In genomic region chr9:131969469-131969989, GRCh38 we compare ENCODE assay signal across 23 cellular contexts.
"Had no signal": no experiment of that assay in that cellular context is flagged by ENCODE, and none has a peak within 500 bp of the region (broad histone marks: within the 10 kb centered on the region; RNA-seq: fewer than 3 reads in every experiment).

No MANE protein-coding gene starts in this region.

- H3K27me3 Mint-ChIP-seq: activated CD4-positive, alpha-beta memory T cell treated with anti-CD3 and anti-CD28 coated beads for 36 hours; activated CD8-positive, alpha-beta memory T cell treated with anti-CD3 and anti-CD28 coated beads, Interleukin-2, amount 10 ng/mL, durations not matched to agents 7 days and 5 days; naive thymus-derived CD8-positive, alpha-beta T cell; stimulated activated naive B cell treated with anti-CD40 and anti-IgM and Interleukin-4, amounts not matched to agents 10 μg/mL and 1 μg/mL and 100 μg/mL, for 72 hours; T-helper 17 cell had no signal

- H3K4me3 ChIP-seq: ascending aorta, esophagus muscularis mucosa, gastrocnemius medialis, left ventricle myocardium inferior, neural progenitor cell, sigmoid colon, smooth muscle cell, thoracic aorta, upper lobe of right lung had no signal

- DNase-seq: activated CD4-positive, alpha-beta memory T cell treated with anti-CD3 and anti-CD28 coated beads for 36 hours; activated CD4-positive, alpha-beta T cell treated with anti-CD3 and anti-CD28 coated beads for 48 hours; activated CD4-positive, CD25-positive, alpha-beta regulatory T cell; activated CD8-positive, alpha-beta memory T cell treated with anti-CD3 and anti-CD28 coated beads, Interleukin-2, amount 10 ng/mL, durations not matched to agents 7 days and 5 days; brain microvascular endothelial cell; gastrocnemius medialis; hippocampal formation; left ventricle myocardium inferior; naive thymus-derived CD8-positive, alpha-beta T cell; sigmoid colon; stimulated activated CD4-positive, alpha-beta T cell treated with anti-CD3 and anti-CD28 coated beads, Interleukin-15, amount 100 ng/mL, for 24 hours; stimulated activated CD8-positive, alpha-beta memory T cell treated with anti-CD3 and anti-CD28 coated beads, Interleukin-4, amount 100 ng/mL, for 48 hours; stimulated activated naive B cell treated with anti-CD40 and anti-IgM and Interleukin-4, amounts not matched to agents 10 μg/mL and 1 μg/mL and 100 μg/mL, for 72 hours; T-helper 17 cell; upper lobe of right lung had no signal

- H3K9me3 ChIP-seq: ascending aorta, esophagus muscularis mucosa, gastrocnemius medialis, left ventricle myocardium inferior, sigmoid colon, thoracic aorta, upper lobe of right lung had no signal

- H3K27ac Mint-ChIP-seq: activated CD4-positive, alpha-beta memory T cell treated with anti-CD3 and anti-CD28 coated beads for 36 hours; activated CD8-positive, alpha-beta memory T cell treated with anti-CD3 and anti-CD28 coated beads, Interleukin-2, amount 10 ng/mL, durations not matched to agents 7 days and 5 days; activated naive CD4-positive, alpha-beta T cell treated with anti-CD3 and anti-CD28 coated beads, Interleukin-2, amount 50 U/mL, for 72 hours; activated T-helper 1 cell treated with anti-CD3 and anti-CD28 coated beads, Interleukin-12 subunit alpha, Interleukin-12 subunit beta, Interleukin-2, Interleukin-4 antibody, amounts not matched to agents 30 ng/mL and 10 ng/mL and 1 ng/mL, durations not matched to agents 14 hours and 24 hours and 36 hours; mesothelial cell of epicardium; neural progenitor cell; stimulated activated naive B cell treated with anti-CD40 and anti-IgM and Interleukin-4, amounts not matched to agents 10 μg/mL and 1 μg/mL and 100 μg/mL, for 72 hours had no signal

- H3K4me2 ChIP-seq: neural progenitor cell, smooth muscle cell had no signal

- H2AFZ ChIP-seq: neural progenitor cell had no signal

- H3K4me3 Mint-ChIP-seq: activated CD4-positive, alpha-beta memory T cell treated with anti-CD3 and anti-CD28 coated beads for 36 hours; activated CD8-positive, alpha-beta memory T cell treated with anti-CD3 and anti-CD28 coated beads, Interleukin-2, amount 10 ng/mL, durations not matched to agents 7 days and 5 days; activated T-helper 1 cell treated with anti-CD3 and anti-CD28 coated beads, Interleukin-12 subunit alpha, Interleukin-12 subunit beta, Interleukin-2, Interleukin-4 antibody, amounts not matched to agents 30 ng/mL and 10 ng/mL and 1 ng/mL, durations not matched to agents 14 hours and 24 hours and 36 hours; mesothelial cell of epicardium; naive thymus-derived CD8-positive, alpha-beta T cell; neural progenitor cell; stimulated activated naive B cell treated with anti-CD40 and anti-IgM and Interleukin-4, amounts not matched to agents 10 μg/mL and 1 μg/mL and 100 μg/mL, for 72 hours; T-helper 17 cell had no signal

- ATAC-seq: activated CD8-positive, alpha-beta memory T cell treated with anti-CD3 and anti-CD28 coated beads, Interleukin-2, amount 10 ng/mL, durations not matched to agents 7 days and 5 days; activated naive CD4-positive, alpha-beta T cell treated with anti-CD3 and anti-CD28 coated beads, Interleukin-2, amount 50 U/mL, for 72 hours; gastrocnemius medialis; naive thymus-derived CD8-positive, alpha-beta T cell; stimulated activated naive B cell treated with anti-CD40 and anti-IgM and Interleukin-4, amounts not matched to agents 10 μg/mL and 1 μg/mL and 100 μg/mL, for 72 hours; T-helper 17 cell; upper lobe of right lung had no signal

- H3K9me3 Mint-ChIP-seq: activated naive CD4-positive, alpha-beta T cell treated with anti-CD3 and anti-CD28 coated beads, Interleukin-2, amount 50 U/mL, for 72 hours; activated T-helper 1 cell treated with anti-CD3 and anti-CD28 coated beads, Interleukin-12 subunit alpha, Interleukin-12 subunit beta, Interleukin-2, Interleukin-4 antibody, amounts not matched to agents 30 ng/mL and 10 ng/mL and 1 ng/mL, durations not matched to agents 14 hours and 24 hours and 36 hours; mesothelial cell of epicardium had no signal

- H3K27me3 ChIP-seq: ascending aorta, brain microvascular endothelial cell, esophagus muscularis mucosa, gastrocnemius medialis, neural progenitor cell, sigmoid colon, upper lobe of right lung had no signal

- H3K36me3 ChIP-seq: brain microvascular endothelial cell, gastrocnemius medialis, neural progenitor cell, sigmoid colon, upper lobe of right lung had no signal

- H3K4me1 Mint-ChIP-seq: activated CD8-positive, alpha-beta memory T cell treated with anti-CD3 and anti-CD28 coated beads, Interleukin-2, amount 10 ng/mL, durations not matched to agents 7 days and 5 days; stimulated activated naive B cell treated with anti-CD40 and anti-IgM and Interleukin-4, amounts not matched to agents 10 μg/mL and 1 μg/mL and 100 μg/mL, for 72 hours had no signal

- H3K27ac ChIP-seq: ascending aorta, brain microvascular endothelial cell, esophagus muscularis mucosa, gastrocnemius medialis, left ventricle myocardium inferior, neural progenitor cell, sigmoid colon, thoracic aorta, upper lobe of right lung had no signal

- H3K9ac ChIP-seq: neural progenitor cell had no signal

- H3K4me1 ChIP-seq: ascending aorta, sigmoid colon, upper lobe of right lung had no signal
